Comparison of ENCODE assay signal across 8 cellular contexts in the genomic region with DNA sequence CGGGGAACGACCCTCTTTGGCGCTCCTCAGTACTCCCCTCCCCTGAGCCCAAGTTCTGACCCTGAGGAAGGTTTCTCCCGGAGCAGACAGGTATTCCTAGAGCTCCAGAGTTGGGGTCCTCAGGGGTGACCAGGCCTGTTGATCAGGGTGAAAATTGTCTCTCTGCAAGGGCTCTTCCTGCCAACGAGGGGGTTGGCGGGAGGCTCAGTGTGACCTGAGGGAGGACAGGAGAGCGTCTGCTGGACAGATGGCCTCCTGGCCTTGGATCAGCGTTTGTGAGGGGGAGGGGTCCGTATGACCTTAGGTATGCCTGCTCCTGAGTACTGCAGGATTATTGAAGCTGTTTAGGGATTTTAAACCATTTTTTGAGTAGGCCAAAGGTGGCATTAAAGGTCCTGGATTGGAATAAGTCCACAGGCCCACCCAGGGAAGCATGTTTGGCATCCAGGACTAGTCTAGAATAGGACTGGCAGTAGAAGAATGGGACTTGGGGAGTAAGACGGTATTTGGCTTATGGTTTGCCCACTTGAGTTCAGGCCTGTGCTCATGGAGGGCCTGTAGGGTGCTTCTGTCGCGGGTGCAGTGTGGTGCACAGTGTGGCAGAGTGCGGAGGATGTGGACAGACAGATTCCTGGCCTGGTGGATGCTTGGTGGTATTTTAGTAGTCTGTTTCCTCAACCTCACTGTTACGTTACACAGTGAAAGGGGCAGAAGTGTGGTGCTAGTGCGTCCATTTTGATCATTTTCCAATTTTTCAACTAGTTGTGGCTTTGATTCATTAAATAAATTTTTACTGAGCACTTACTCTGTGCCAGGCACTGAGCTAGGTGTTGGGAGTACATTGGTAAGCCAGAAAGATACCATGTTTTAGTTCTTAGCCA. TPM values are rescaled to one million over a fixed set of nuclear protein-coding genes. Genes with fewer than 3 reads are reported as not detected.
A peak's percentile ranks its signal among the peaks of the same experiment; 100 is the strongest.
DNase-seq lines count a peak whose midpoint lies in the region; ATAC-seq and TF ChIP-seq lines count a peak whose summit lies in the region.

No MANE protein-coding gene starts in this region.

- H3K4me3 ChIP-seq in astrocyte of the cerebellum (ENCODE audit: low read depth, low read length), result peak overlapping the region; percentile 95
- H3K4me3 ChIP-seq in iPS-15b (ENCODE audit: low read depth, low read length), result peak overlapping the region; percentile 97
- H3K4me3 ChIP-seq in spleen, result peak overlapping the region; percentile 60 to 97 (median 81)

- H3K27me3 ChIP-seq in iPS-15b (ENCODE audit: control insufficient read depth, insufficient read depth, low read length) (no peaks in the 10 kb centered on the region), spleen (replicated peaks in 1 of 7) (no peaks in the 10 kb centered on the region)

- H3K9me3 ChIP-seq in iPS-15b (ENCODE audit: control insufficient read depth, insufficient read depth, low read length) (no peaks in the 10 kb centered on the region), spleen (no peaks in the 10 kb centered on the region)

- DNase-seq in SKM-1 treated with dmso at 0.1 percent for 144 hours (lab: John Stamatoyannopoulos, UW; ENCODE audit: unreplicated experiment), result peak; percentile 62
- no peak for DNase-seq in astrocyte of the cerebellum (ENCODE audit: low read depth)
- peak; percentile 85 for DNase-seq in spleen
- no peak for DNase-seq in T1000 (lab: John Stamatoyannopoulos, UW)
- no peak for DNase-seq in NCI-H2081 (lab: John Stamatoyannopoulos, UW)

- peak overlapping the region; percentile 79 for H3K9ac ChIP-seq in iPS-15b (ENCODE audit: low read depth, low read length)

- TF ChIP-seq CTCF in astrocyte of the cerebellum (IDR thresholded peaks at IDR 0.05; ENCODE audit: low read depth, low read length, missing control alignments) (no peak), spleen (IDR thresholded peaks at IDR 0.05 in 8 of 11, conservative IDR thresholded peaks at IDR 0.05 in 3 of 11) (peak in 3 of 11 experiments; percentile 8)

- no peak for TF ChIP-seq POLR2A in spleen (IDR thresholded peaks at IDR 0.05)

- peaks cover 7% of the 10 kb centered on the region for H3K4me1 ChIP-seq in iPS-15b (ENCODE audit: control insufficient read depth, insufficient read depth, low read length)
- peaks cover 26 to 90% (median 79%) of the 10 kb centered on the region in 6 donors for H3K4me1 ChIP-seq in spleen

- in situ Hi-C loops in astrocyte of the cerebellum (cut with HindIII; ENCODE audit: low sequenced_read_pairs), result no loop called here

- H3K36me3 ChIP-seq in iPS-15b (ENCODE audit: control insufficient read depth, insufficient read depth, low read length) (no peaks in the 10 kb centered on the region), spleen (peaks cover 0 to 12% (median 0%) of the 10 kb centered on the region in 6 donors)

- intact Hi-C loops in spleen (cut with DNase I; ENCODE audit: low total_unique reads), result no loop called here

- WGBS in spleen, 5 donors, result 3 to 8% (median 5%) methylated on average over 11 to 15 of the region's 15 CpGs

- peak; percentile 4 for ATAC-seq in GM18502 (IDR thresholded peaks at IDR 0.05; ENCODE audit: poor library complexity, unreplicated experiment)
- peak; percentile 6 for ATAC-seq in HG03460 (IDR thresholded peaks at IDR 0.05; ENCODE audit: unreplicated experiment)

- peak overlapping the region; percentile 98 to 100 (median 99) for H3K27ac ChIP-seq in spleen

RNA-seq across cellular contexts. Expression of a gene that starts 1.0 kb away (rescaled TPM):
- 10 to 100 TPM; 29.4 to 36.2 (median 33.6) TPM for total RNA-seq in spleen
- 10 to 100 TPM in 1 of 3 donors, 1 to 10 TPM in 2; 5.2 to 10.9 (median 5.3) TPM for polyA plus RNA-seq in spleen

RNA-seq across cellular contexts. Expression of a gene that starts 33.4 kb away (rescaled TPM):
- 100 to 1,000 TPM in 3 of 7 donors, 10 to 100 TPM in 4; 89.8 to 139 (median 96.9) TPM for total RNA-seq in spleen
- 100 to 1,000 TPM in 2 of 3 donors, 10 to 100 TPM in 1; 86.5 to 114 (median 101) TPM for polyA plus RNA-seq in spleen

Comparison
In these comparisons a context has a peak if more than half of its experiments do, and no peak if none do; other contexts are left out.
1. DNase-seq: peak in SKM-1 treated with dmso at 0.1 percent for 144 hours (single experiment) and spleen (single experiment); none in astrocyte of the cerebellum (single experiment), T1000 (single experiment) and NCI-H2081 (0 of 2).
2. Peak in every context shown above with its lines, with median percentiles within 50 percentile points of each other: H3K4me3 ChIP-seq.